Comparison of ENCODE assay signal across 28 cellular contexts in genomic region chr3:72632129-72632528, GRCh38.
"Had no signal": no experiment of that assay in that cellular context is flagged by ENCODE, and none has a peak within 500 bp of the region (broad histone marks: within the 10 kb centered on the region; RNA-seq: fewer than 3 reads in every experiment).

No MANE protein-coding gene starts in this region.

- H3K36me3 ChIP-seq: cardiac muscle cell, colonic mucosa, esophagus squamous epithelium, gastrocnemius medialis, ovary, stomach, thyroid gland had no signal

- ATAC-seq: activated CD8-positive, alpha-beta T cell treated with anti-CD3 and anti-CD28 coated beads for 36 hours; activated naive CD8-positive, alpha-beta T cell treated with anti-CD3 and anti-CD28 coated beads, Interleukin-2, amount 50 U/mL, for 24 hours; activated T-cell treated with anti-CD3 and anti-CD28 coated beads, Interleukin-2, amount 50 U/mL, for 4 hours; activated T-helper 17 cell treated with anti-CD3 and anti-CD28 coated beads, Interleukin-2, amount 50 U/mL, for 72 hours; gastrocnemius medialis; left colon; stimulated activated effector memory CD8-positive, alpha-beta T cell treated with anti-CD3 and anti-CD28 coated beads, Interleukin-12 subunit alpha, Interleukin-12 subunit beta, amount 100 ng/mL, for 72 hours had no signal

- H3K4me2 ChIP-seq: hepatocyte had no signal

- H3K27me3 ChIP-seq: cardiac muscle cell, colonic mucosa, esophagus squamous epithelium, gastrocnemius medialis, hepatocyte, ovary, stomach, thyroid gland had no signal

- H3K9me3 ChIP-seq: colonic mucosa, esophagus squamous epithelium, gastrocnemius medialis, ovary, stomach, thyroid gland had no signal

- FAIRE-seq: endometrium, keratinocyte, small intestine had no signal

- DNase-seq: activated CD4-positive, alpha-beta T cell treated with anti-CD3 and anti-CD28 coated beads, Interleukin-2, amount 50 U/mL, for 1 hour; activated CD4-positive, CD25-positive, alpha-beta regulatory T cell treated with anti-CD3 and anti-CD28 coated beads, Interleukin-2, amount 50 U/mL, for 72 hours; activated CD8-positive, alpha-beta T cell treated with anti-CD3 and anti-CD28 coated beads for 36 hours; activated gamma-delta T cell treated with Interleukin-2 at 50 U/mL for 16 hours; activated naive CD4-positive, alpha-beta T cell treated with anti-CD3 and anti-CD28 coated beads, Interleukin-2, amount 50 U/mL, for 16 hours; activated naive CD8-positive, alpha-beta T cell treated with anti-CD3 and anti-CD28 coated beads, Interleukin-2, amount 50 U/mL, for 24 hours; activated T-cell treated with anti-CD3 and anti-CD28 coated beads, Interleukin-2, amount 50 U/mL, for 4 hours; cerebellar nuclear complex; colonic mucosa; effector CD8-positive, alpha-beta T cell; esophagus squamous epithelium; gastrocnemius medialis; left colon; naive B cell; nephron progenitor cell; ovary; small intestine; stimulated activated CD4-positive, alpha-beta T cell treated with anti-CD3 and anti-CD28 coated beads, Interleukin-4, amount 100 ng/mL, for 24 hours; stomach; T-helper 2 cell; thyroid gland had no signal

- H3K27ac ChIP-seq: cardiac muscle cell, colonic mucosa, epithelial cell of prostate, esophagus squamous epithelium, gastrocnemius medialis, hepatocyte, ovary, stomach, thyroid gland had no signal

- H3K4me1 ChIP-seq: colonic mucosa, gastrocnemius medialis had no signal

- H2AFZ ChIP-seq: hepatocyte had no signal

- H3K4me3 ChIP-seq: cardiac muscle cell, colonic mucosa, esophagus squamous epithelium, gastrocnemius medialis, hepatocyte, ovary, stomach, thyroid gland had no signal

- H3K79me2 ChIP-seq: hepatocyte had no signal
